2 cellular contexts compared by ENCODE assay signal in the genomic region with DNA sequence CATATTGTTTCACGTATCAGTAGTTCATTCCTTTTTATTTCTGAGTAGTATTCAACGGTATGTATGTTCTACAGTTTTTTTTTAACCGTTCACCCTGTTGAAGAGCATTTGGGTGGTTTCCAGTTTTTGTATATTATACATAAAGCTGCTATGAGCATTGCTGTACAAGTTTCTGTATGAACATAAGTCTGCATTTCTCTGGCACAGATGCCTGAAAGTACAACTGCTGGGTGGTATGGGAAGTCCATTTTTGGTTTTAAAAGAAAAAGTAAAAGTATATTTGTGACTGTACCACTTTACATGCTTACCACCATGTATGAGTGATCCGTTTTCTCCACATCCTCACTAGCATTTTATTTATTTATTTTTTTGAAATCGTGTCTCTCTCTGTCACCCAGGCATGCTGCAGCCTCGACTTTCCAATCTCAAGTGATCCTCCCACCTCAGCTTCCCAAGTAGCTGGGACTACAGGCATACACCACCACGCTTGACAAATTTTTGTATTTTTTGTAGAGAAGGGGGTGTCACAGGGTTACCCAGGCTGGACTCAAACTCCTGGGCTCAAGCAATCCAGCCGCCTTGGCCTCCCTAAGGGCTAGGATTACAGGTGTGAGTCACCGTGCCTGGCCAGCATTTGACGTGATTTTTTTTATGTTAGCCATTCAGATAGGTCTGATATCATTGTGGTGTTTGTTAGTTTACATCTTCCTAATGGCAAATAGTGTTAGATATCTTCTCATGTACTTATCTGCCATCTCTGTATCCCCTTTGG.
TF ChIP-seq lines count a peak whose summit lies in the region.

No MANE protein-coding gene starts in this region.

TF ChIP-seq in HCT116, 20 proteins besides CTCF, POLR2A, EP300 and RAD21 (continued from another document):
- TF ChIP-seq, protein P1, sequence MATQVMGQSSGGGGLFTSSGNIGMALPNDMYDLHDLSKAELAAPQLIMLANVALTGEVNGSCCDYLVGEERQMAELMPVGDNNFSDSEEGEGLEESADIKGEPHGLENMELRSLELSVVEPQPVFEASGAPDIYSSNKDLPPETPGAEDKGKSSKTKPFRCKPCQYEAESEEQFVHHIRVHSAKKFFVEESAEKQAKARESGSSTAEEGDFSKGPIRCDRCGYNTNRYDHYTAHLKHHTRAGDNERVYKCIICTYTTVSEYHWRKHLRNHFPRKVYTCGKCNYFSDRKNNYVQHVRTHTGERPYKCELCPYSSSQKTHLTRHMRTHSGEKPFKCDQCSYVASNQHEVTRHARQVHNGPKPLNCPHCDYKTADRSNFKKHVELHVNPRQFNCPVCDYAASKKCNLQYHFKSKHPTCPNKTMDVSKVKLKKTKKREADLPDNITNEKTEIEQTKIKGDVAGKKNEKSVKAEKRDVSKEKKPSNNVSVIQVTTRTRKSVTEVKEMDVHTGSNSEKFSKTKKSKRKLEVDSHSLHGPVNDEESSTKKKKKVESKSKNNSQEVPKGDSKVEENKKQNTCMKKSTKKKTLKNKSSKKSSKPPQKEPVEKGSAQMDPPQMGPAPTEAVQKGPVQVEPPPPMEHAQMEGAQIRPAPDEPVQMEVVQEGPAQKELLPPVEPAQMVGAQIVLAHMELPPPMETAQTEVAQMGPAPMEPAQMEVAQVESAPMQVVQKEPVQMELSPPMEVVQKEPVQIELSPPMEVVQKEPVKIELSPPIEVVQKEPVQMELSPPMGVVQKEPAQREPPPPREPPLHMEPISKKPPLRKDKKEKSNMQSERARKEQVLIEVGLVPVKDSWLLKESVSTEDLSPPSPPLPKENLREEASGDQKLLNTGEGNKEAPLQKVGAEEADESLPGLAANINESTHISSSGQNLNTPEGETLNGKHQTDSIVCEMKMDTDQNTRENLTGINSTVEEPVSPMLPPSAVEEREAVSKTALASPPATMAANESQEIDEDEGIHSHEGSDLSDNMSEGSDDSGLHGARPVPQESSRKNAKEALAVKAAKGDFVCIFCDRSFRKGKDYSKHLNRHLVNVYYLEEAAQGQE (IDR thresholded peaks at IDR 0.05; ENCODE audit: low read depth), result no peak

TF ChIP-seq in GM23338, 12 proteins besides CTCF, POLR2A, EP300 and RAD21 (continued from another document):
- TF ChIP-seq ETS1 (IDR thresholded peaks at IDR 0.05), result no peak
- no peak for TF ChIP-seq JUNB (IDR thresholded peaks at IDR 0.05; ENCODE audit: unreplicated experiment)
- TF ChIP-seq ZNF114 (CRISPR knock-in tag; IDR thresholded peaks at IDR 0.05), result no peak
- TF ChIP-seq, protein P2, sequence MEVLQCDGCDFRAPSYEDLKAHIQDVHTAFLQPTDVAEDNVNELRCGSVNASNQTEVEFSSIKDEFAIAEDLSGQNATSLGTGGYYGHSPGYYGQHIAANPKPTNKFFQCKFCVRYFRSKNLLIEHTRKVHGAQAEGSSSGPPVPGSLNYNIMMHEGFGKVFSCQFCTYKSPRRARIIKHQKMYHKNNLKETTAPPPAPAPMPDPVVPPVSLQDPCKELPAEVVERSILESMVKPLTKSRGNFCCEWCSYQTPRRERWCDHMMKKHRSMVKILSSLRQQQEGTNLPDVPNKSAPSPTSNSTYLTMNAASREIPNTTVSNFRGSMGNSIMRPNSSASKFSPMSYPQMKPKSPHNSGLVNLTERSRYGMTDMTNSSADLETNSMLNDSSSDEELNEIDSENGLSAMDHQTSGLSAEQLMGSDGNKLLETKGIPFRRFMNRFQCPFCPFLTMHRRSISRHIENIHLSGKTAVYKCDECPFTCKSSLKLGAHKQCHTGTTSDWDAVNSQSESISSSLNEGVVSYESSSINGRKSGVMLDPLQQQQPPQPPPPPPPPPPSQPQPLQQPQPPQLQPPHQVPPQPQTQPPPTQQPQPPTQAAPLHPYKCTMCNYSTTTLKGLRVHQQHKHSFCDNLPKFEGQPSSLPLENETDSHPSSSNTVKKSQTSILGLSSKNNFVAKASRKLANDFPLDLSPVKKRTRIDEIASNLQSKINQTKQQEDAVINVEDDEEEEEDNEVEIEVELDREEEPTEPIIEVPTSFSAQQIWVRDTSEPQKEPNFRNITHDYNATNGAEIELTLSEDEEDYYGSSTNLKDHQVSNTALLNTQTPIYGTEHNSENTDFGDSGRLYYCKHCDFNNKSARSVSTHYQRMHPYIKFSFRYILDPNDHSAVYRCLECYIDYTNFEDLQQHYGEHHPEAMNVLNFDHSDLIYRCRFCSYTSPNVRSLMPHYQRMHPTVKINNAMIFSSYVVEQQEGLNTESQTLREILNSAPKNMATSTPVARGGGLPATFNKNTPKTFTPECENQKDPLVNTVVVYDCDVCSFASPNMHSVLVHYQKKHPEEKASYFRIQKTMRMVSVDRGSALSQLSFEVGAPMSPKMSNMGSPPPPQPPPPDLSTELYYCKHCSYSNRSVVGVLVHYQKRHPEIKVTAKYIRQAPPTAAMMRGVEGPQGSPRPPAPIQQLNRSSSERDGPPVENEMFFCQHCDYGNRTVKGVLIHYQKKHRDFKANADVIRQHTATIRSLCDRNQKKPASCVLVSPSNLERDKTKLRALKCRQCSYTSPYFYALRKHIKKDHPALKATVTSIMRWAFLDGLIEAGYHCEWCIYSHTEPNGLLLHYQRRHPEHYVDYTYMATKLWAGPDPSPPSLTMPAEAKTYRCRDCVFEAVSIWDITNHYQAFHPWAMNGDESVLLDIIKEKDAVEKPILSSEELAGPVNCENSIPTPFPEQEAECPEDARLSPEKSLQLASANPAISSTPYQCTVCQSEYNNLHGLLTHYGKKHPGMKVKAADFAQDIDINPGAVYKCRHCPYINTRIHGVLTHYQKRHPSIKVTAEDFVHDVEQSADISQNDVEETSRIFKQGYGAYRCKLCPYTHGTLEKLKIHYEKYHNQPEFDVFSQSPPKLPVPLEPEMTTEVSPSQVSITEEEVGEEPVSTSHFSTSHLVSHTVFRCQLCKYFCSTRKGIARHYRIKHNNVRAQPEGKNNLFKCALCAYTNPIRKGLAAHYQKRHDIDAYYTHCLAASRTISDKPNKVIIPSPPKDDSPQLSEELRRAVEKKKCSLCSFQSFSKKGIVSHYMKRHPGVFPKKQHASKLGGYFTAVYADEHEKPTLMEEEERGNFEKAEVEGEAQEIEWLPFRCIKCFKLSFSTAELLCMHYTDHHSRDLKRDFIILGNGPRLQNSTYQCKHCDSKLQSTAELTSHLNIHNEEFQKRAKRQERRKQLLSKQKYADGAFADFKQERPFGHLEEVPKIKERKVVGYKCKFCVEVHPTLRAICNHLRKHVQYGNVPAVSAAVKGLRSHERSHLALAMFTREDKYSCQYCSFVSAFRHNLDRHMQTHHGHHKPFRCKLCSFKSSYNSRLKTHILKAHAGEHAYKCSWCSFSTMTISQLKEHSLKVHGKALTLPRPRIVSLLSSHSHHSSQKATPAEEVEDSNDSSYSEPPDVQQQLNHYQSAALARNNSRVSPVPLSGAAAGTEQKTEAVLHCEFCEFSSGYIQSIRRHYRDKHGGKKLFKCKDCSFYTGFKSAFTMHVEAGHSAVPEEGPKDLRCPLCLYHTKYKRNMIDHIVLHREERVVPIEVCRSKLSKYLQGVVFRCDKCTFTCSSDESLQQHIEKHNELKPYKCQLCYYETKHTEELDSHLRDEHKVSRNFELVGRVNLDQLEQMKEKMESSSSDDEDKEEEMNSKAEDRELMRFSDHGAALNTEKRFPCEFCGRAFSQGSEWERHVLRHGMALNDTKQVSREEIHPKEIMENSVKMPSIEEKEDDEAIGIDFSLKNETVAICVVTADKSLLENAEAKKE (CRISPR knock-in tag; IDR thresholded peaks at IDR 0.05), result no peak
- TF ChIP-seq EZH2 (IDR thresholded peaks at IDR 0.05; ENCODE audit: low read depth, unreplicated experiment), result no peak
- no peak for TF ChIP-seq ZNF331 (CRISPR knock-in tag; IDR thresholded peaks at IDR 0.05; ENCODE audit: low read depth)
- no peak for TF ChIP-seq EZH2phosphoT487 (IDR thresholded peaks at IDR 0.05; ENCODE audit: unreplicated experiment)
- no peak for TF ChIP-seq CREB1 (CRISPR knock-in tag; IDR thresholded peaks at IDR 0.05; ENCODE audit: low read depth)
- TF ChIP-seq, protein P1 (IDR thresholded peaks at IDR 0.05; ENCODE audit: unreplicated experiment), result no peak
- no peak for TF ChIP-seq NANOG (IDR thresholded peaks at IDR 0.05; ENCODE audit: borderline replicate concordance)
- no peak for TF ChIP-seq STAT1 (IDR thresholded peaks at IDR 0.05; ENCODE audit: unreplicated experiment)
